In genomic region chrX:12978205-12979010, GRCh38 we compare ENCODE assay signal across 8 cellular contexts. TPM values are rescaled to one million over a fixed set of nuclear protein-coding genes. Genes with fewer than 3 reads are reported as not detected.
A peak's percentile ranks its signal among the peaks of the same experiment; 100 is the strongest.
DNase-seq lines count a peak whose midpoint lies in the region; ATAC-seq and TF ChIP-seq lines count a peak whose summit lies in the region.

No MANE protein-coding gene starts in this region.

- peaks cover 75% of the 10 kb centered on the region for H3K79me2 ChIP-seq in Loucy (ENCODE audit: insufficient read depth, low read length)
- H3K79me2 ChIP-seq in mesendoderm (ENCODE audit: control insufficient read depth, insufficient read depth, low read length), result peaks cover 12% of the 10 kb centered on the region

- no peaks in the 10 kb centered on the region for H3K9me2 ChIP-seq in Loucy (replicated peaks; ENCODE audit: low read depth, low read length)

- H3K4ac ChIP-seq in mesendoderm (ENCODE audit: low read depth, low read length), result no peak overlapping the region

- H3K27me3 ChIP-seq in Loucy (ENCODE audit: insufficient read depth, low read length, poor library complexity, severe bottlenecking), result peaks cover 25% of the 10 kb centered on the region
- H3K27me3 ChIP-seq in mesendoderm (ENCODE audit: insufficient read depth, low read length, poor library complexity), result no peaks in the 10 kb centered on the region
- H3K27me3 ChIP-seq in suprapubic skin, result no peaks in the 10 kb centered on the region

- WGBS in mesendoderm (ENCODE audit: extremely low coverage, insufficient coverage, low lambda C conversion rate), result no CpG with 5 or more reads among the region's 13 CpGs
- WGBS in suprapubic skin, result 29% methylated on average over 13 of the region's 13 CpGs

- H3K9ac ChIP-seq in Loucy (ENCODE audit: low read depth, low read length, poor library complexity, severe bottlenecking) (peak overlapping the region; percentile 100), mesendoderm (ENCODE audit: low read length) (no peak overlapping the region)

- H3K4me3 ChIP-seq in Loucy (ENCODE audit: low read length, poor library complexity, severe bottlenecking), result peak overlapping the region; percentile 89
- H3K4me3 ChIP-seq in mesendoderm (ENCODE audit: low read length), result no peak overlapping the region
- peak overlapping the region; percentile 65 for H3K4me3 ChIP-seq in suprapubic skin

- H3K79me1 ChIP-seq in mesendoderm (ENCODE audit: low read length), result no peaks in the 10 kb centered on the region

- H3K9me3 ChIP-seq in Loucy (ENCODE audit: insufficient read depth, low read depth, low read length), result no peaks in the 10 kb centered on the region
- no peaks in the 10 kb centered on the region for H3K9me3 ChIP-seq in suprapubic skin

- peak; percentile 57 for DNase-seq in GM04504 (ENCODE audit: low read depth)
- peak; percentile 54 for DNase-seq in activated CD4-positive, CD25-positive, alpha-beta regulatory T cell treated with anti-CD3 and anti-CD28 coated beads, Interleukin-2, amount 50 U/mL, for 72 hours
- peak; percentile 45 for DNase-seq in dedifferentiated amniotic fluid mesenchymal stem cell (ENCODE audit: extremely low spot score)
- peak; percentile 87 for DNase-seq in mesendoderm
- no peak for DNase-seq in suprapubic skin (ENCODE audit: low spot score in 2 of 2)
- no peak for DNase-seq in NCI-H2029 treated with DMSO at 0.1 percent for 48 hours (lab: John Stamatoyannopoulos, UW)

- peak overlapping the region; percentile 54 for H3K56ac ChIP-seq in mesendoderm (ENCODE audit: low read length)

- H2BK15ac ChIP-seq in mesendoderm (replicated peaks; ENCODE audit: low read depth), result no peak overlapping the region

- peak; percentile 39 for ATAC-seq in GM21737 (IDR thresholded peaks at IDR 0.05; ENCODE audit: unreplicated experiment)

- H3F3A ChIP-seq in Loucy (ENCODE audit: low read depth), result peaks cover 9% of the 10 kb centered on the region

- H2AFZ ChIP-seq in Loucy (ENCODE audit: low read length), result no peak overlapping the region

- no peak for TF ChIP-seq POLR2A in suprapubic skin (IDR thresholded peaks at IDR 0.05)

- H3K18ac ChIP-seq in mesendoderm (ENCODE audit: low read length), result no peak overlapping the region

- H3K36me3 ChIP-seq in Loucy (ENCODE audit: insufficient read depth, low read length), result peaks cover 28% of the 10 kb centered on the region
- no peaks in the 10 kb centered on the region for H3K36me3 ChIP-seq in mesendoderm (ENCODE audit: control insufficient read depth, insufficient read depth, low read length)
- no peaks in the 10 kb centered on the region for H3K36me3 ChIP-seq in suprapubic skin

- H2AK5ac ChIP-seq in mesendoderm (ENCODE audit: low read length), result no peak overlapping the region

- H4K20me1 ChIP-seq in Loucy (ENCODE audit: insufficient read depth, low read length, poor library complexity, severe bottlenecking), result peaks cover 18% of the 10 kb centered on the region

- TF ChIP-seq EP300 in suprapubic skin (IDR thresholded peaks at IDR 0.05), result no peak

- no peak overlapping the region for H2BK120ac ChIP-seq in mesendoderm (ENCODE audit: low read depth, low read length)

- H3K27ac ChIP-seq in mesendoderm (ENCODE audit: low read depth, low read length) (peak overlapping the region; percentile 62), suprapubic skin (peak overlapping the region; percentile 68)

- H3K23ac ChIP-seq in mesendoderm (ENCODE audit: low read length), result no peak overlapping the region

- H3K4me2 ChIP-seq in Loucy (ENCODE audit: low read depth, low read length, poor library complexity, severe bottlenecking), result peak overlapping the region; percentile 89
- H3K4me2 ChIP-seq in mesendoderm (ENCODE audit: low read length), result no peak overlapping the region

- H4K8ac ChIP-seq in mesendoderm (ENCODE audit: low read depth, low read length), result no peak overlapping the region

- H4K5ac ChIP-seq in mesendoderm (ENCODE audit: low read length), result no peak overlapping the region

- TF ChIP-seq CTCF in Loucy (conservative IDR thresholded peaks at IDR 0.05; ENCODE audit: low read length), result no peak
- TF ChIP-seq CTCF in suprapubic skin (IDR thresholded peaks at IDR 0.05), result no peak

- H3K4me1 ChIP-seq in Loucy (ENCODE audit: insufficient read depth, low read length, poor library complexity, severe bottlenecking), result peaks cover 48% of the 10 kb centered on the region
- no peaks in the 10 kb centered on the region for H3K4me1 ChIP-seq in mesendoderm (ENCODE audit: control insufficient read depth, low read depth, low read length)
- H3K4me1 ChIP-seq in suprapubic skin, result peaks cover 3% of the 10 kb centered on the region

- no peak overlapping the region for H2BK5ac ChIP-seq in mesendoderm (ENCODE audit: low read length)

RNA-seq across cellular contexts. Expression of gene TMSB4X, which starts 3.5 kb away (rescaled TPM):
- 3,955 TPM for polyA plus RNA-seq in mesendoderm (2013, experiment 1 of 2)
- polyA plus RNA-seq in mesendoderm (2013, experiment 2 of 2), result 4,083 TPM
- total RNA-seq in suprapubic skin, result 1,000 to 10,000 TPM in 3 of 4 donors, 100 to 1,000 TPM in 1; 880 to 1,466 (median 1,228) TPM

Comparison
In these comparisons a context has a peak if more than half of its experiments do, and no peak if none do; other contexts are left out.
1. DNase-seq: peak in GM04504 (single experiment), activated CD4-positive, CD25-positive, alpha-beta regulatory T cell treated with anti-CD3 and anti-CD28 coated beads, Interleukin-2, amount 50 U/mL, for 72 hours (single experiment), dedifferentiated amniotic fluid mesenchymal stem cell (single experiment) and mesendoderm (single experiment); none in suprapubic skin (0 of 2) and NCI-H2029 treated with DMSO at 0.1 percent for 48 hours (single experiment).